2 cellular contexts compared by ENCODE assay signal in genomic region chr12:96354326-96354725, GRCh38.
TF ChIP-seq lines count a peak whose summit lies in the region.

No MANE protein-coding gene starts in this region.

TF ChIP-seq in GM23338, 12 proteins besides CTCF, POLR2A, EP300 and RAD21 (continued from another document):
- TF ChIP-seq EZH2 (IDR thresholded peaks at IDR 0.05; ENCODE audit: low read depth, unreplicated experiment): no peak
- TF ChIP-seq EZH2phosphoT487 (IDR thresholded peaks at IDR 0.05; ENCODE audit: unreplicated experiment): no peak
- no peak for TF ChIP-seq ZNF462 (CRISPR knock-in tag; IDR thresholded peaks at IDR 0.05)
- no peak for TF ChIP-seq ZNF114 (CRISPR knock-in tag; IDR thresholded peaks at IDR 0.05)
- no peak for TF ChIP-seq STAT1 (IDR thresholded peaks at IDR 0.05; ENCODE audit: unreplicated experiment)
- no peak for TF ChIP-seq REST (IDR thresholded peaks at IDR 0.05; ENCODE audit: unreplicated experiment)
- no peak for TF ChIP-seq CREB1 (CRISPR knock-in tag; IDR thresholded peaks at IDR 0.05; ENCODE audit: low read depth)
- no peak for TF ChIP-seq ETS1 (IDR thresholded peaks at IDR 0.05)
- no peak for TF ChIP-seq ZNF331 (CRISPR knock-in tag; IDR thresholded peaks at IDR 0.05; ENCODE audit: low read depth)
- TF ChIP-seq POLR2AphosphoS5 (IDR thresholded peaks at IDR 0.05; ENCODE audit: low read depth): no peak
- no peak for TF ChIP-seq NANOG (IDR thresholded peaks at IDR 0.05; ENCODE audit: borderline replicate concordance)

TF ChIP-seq in K562, 482 proteins besides CTCF, POLR2A, EP300 and RAD21:
- TF ChIP-seq PRPF4 (IDR thresholded peaks at IDR 0.05; ENCODE audit: insufficient read depth, low read depth, low read length, poor library complexity, severe bottlenecking) (no peak), MNT (conservative IDR thresholded peaks at IDR 0.05) (no peak), CGGBP1 (CRISPR knock-in tag; IDR thresholded peaks at IDR 0.05) (no peak), NR2F6 (CRISPR knock-in tag; IDR thresholded peaks at IDR 0.05) (no peak), NCOA2 (IDR thresholded peaks at IDR 0.05; ENCODE audit: partially characterized antibody in 2 of 2) (no peak), HMG20B (CRISPR knock-in tag; IDR thresholded peaks at IDR 0.05) (no peak), NR2C2 (CRISPR knock-in tag; IDR thresholded peaks at IDR 0.05) (no peak), NR2C2 (tag; IDR thresholded peaks at IDR 0.05) (no peak), PHF21A (IDR thresholded peaks at IDR 0.05; ENCODE audit: borderline replicate concordance, low read depth) (no peak), MED1 (CRISPR knock-in tag; IDR thresholded peaks at IDR 0.05; ENCODE audit: borderline replicate concordance) (no peak), ZC3H4 (CRISPR knock-in tag; IDR thresholded peaks at IDR 0.05; ENCODE audit: borderline replicate concordance) (no peak), SRSF3 (IDR thresholded peaks at IDR 0.05; ENCODE audit: insufficient read depth, low read length) (no peak), ATF6 (CRISPR knock-in tag; IDR thresholded peaks at IDR 0.05) (no peak), POLR3G (IDR thresholded peaks at IDR 0.05; ENCODE audit: extremely low read depth, insufficient read length, insufficient replicate concordance) (no peak), ZNF23 (CRISPR knock-in tag; IDR thresholded peaks at IDR 0.05) (no peak), ZNF77 (CRISPR knock-in tag; IDR thresholded peaks at IDR 0.05) (no peak), MYBL2 (IDR thresholded peaks at IDR 0.05; ENCODE audit: low read depth) (no peak), MYBL2 (CRISPR knock-in tag; IDR thresholded peaks at IDR 0.05; ENCODE audit: borderline replicate concordance) (no peak)
